In the genomic region with DNA sequence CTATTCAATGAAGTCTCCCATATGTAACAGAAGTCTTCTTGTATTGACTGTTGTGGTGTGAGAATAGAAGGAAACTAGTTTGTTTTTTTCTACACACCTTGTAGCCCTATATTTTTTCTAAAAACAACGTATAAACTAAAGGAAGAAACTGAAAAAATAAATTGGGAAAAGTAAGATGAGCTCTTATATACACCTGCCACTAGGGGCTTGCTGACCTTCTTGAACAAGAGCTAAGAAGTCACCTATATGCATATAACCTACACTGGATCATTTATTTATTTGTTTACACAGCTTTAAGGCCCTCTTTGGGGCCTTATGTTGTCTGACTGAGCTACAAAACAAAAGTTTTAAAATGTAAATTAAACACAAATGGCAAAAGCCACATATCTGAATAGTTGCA, we compare ENCODE assay signal across 1 cellular context.
TF ChIP-seq lines count a peak whose summit lies in the region.

No MANE protein-coding gene starts in this region.

TF ChIP-seq in HCT116, 20 proteins besides CTCF, POLR2A, EP300 and RAD21 (continued from another document):
- TF ChIP-seq, protein P1, sequence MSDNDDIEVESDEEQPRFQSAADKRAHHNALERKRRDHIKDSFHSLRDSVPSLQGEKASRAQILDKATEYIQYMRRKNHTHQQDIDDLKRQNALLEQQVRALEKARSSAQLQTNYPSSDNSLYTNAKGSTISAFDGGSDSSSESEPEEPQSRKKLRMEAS (IDR thresholded peaks at IDR 0.05), result no peak
- no peak for TF ChIP-seq ZNF274 (IDR thresholded peaks at IDR 0.05; ENCODE audit: low read depth, low read length)
